8 cellular contexts compared by ENCODE assay signal in the genomic region with DNA sequence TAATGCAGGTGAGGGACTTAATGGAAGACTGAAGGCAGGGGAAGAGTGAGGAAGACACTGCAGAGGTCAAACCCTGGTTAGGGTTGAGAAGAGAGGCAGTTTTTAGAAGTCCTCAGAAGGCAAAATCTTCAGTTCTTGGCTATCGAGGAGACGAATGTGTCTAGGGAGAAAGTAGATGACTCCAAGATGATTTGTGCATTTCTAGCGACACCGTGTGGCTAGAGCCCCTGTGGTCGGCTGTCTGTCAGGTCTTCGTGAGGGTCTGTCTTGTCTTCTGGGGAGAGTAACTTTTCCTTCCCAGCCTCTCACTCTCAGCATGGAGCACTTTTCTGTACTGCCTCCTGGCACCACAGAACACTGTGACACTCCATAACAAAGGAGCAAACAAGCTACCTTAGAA.
A peak's percentile ranks its signal among the peaks of the same experiment; 100 is the strongest.
DNase-seq lines count a peak whose midpoint lies in the region; ATAC-seq lines count a peak whose summit lies in the region.

No MANE protein-coding gene starts in this region.

- DNase-seq in NCI-H748 (lab: John Stamatoyannopoulos, UW; ENCODE audit: unreplicated experiment) (peak; percentile 2), NCI-H748 treated with DMSO at 0.1 percent for 48 hours (lab: John Stamatoyannopoulos, UW) (no peak), HK-2 (ENCODE audit: unreplicated experiment) (peak; percentile 18), UCSD-AML1 (lab: John Stamatoyannopoulos, UW; ENCODE audit: unreplicated experiment) (peak; percentile 55), iPS-NIHi11 (ENCODE audit: low spot score) (peak; percentile 81), occipital lobe (lab: John Stamatoyannopoulos, UW) (no peak), NCI-H510A treated with DMSO at 0.1 percent for 48 hours (lab: John Stamatoyannopoulos, UW) (no peak)

- no peak for ATAC-seq in HG02623 (IDR thresholded peaks at IDR 0.05; ENCODE audit: unreplicated experiment)

Comparison
In these comparisons a context has a peak if more than half of its experiments do, and no peak if none do; other contexts are left out.
1. DNase-seq: peak in NCI-H748 (single experiment), HK-2 (single experiment), UCSD-AML1 (single experiment) and iPS-NIHi11 (single experiment); none in NCI-H748 treated with DMSO at 0.1 percent for 48 hours (single experiment), occipital lobe (single experiment) and NCI-H510A treated with DMSO at 0.1 percent for 48 hours (single experiment).